ENCODE assay signal across 1 cellular context in the genomic region with DNA sequence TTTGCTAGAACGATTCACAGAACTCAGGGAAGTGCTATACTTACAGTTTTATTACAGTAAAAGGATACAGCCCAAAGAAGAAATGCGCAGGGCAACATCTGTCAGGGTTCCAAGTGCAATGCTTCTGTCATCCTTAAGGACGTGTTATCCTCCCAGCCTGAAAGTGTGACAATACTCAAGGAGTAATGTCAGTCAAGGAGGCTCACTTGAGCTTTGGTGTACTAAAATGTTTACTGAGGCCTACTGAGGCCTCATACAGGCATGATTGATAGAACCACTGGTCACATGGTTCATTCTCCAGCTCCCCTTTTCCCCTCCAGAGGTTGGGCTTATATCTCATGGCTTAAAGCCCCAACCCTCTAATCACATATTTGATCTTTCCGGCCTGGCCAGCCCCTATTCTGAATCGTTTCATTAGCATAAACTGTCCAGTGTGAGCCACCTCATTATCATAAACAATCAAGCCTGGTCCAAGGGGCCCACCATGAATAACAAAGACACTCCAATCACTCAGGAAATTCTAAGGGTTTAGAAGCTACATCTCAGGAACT.
A peak's percentile ranks its signal among the peaks of the same experiment; 100 is the strongest.
TF ChIP-seq lines count a peak whose summit lies in the region.

No MANE protein-coding gene starts in this region.

TF ChIP-seq in endothelial cell of umbilical vein, 7 proteins besides CTCF, POLR2A, EP300 and RAD21:
- TF ChIP-seq MYC (IDR thresholded peaks at IDR 0.05; ENCODE audit: low read depth, low read length) (no peak), EZH2 (IDR thresholded peaks at IDR 0.05; ENCODE audit: borderline replicate concordance, low read depth, low read length, severe bottlenecking) (no peak), JUN (IDR thresholded peaks at IDR 0.05; ENCODE audit: borderline replicate concordance, insufficient read depth, insufficient read length, low read depth) (no peak), POLR2AphosphoS5 (IDR thresholded peaks at IDR 0.05; ENCODE audit: insufficient read depth, low read depth, low read length) (no peak), GATA2 (IDR thresholded peaks at IDR 0.05; ENCODE audit: insufficient read depth, insufficient read length, low read depth, low read length) (peak; percentile 60)
- TF ChIP-seq, protein P1, sequence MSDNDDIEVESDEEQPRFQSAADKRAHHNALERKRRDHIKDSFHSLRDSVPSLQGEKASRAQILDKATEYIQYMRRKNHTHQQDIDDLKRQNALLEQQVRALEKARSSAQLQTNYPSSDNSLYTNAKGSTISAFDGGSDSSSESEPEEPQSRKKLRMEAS (IDR thresholded peaks at IDR 0.05; ENCODE audit: insufficient read depth, insufficient read length), result no peak
